ENCODE assay signal across 8 cellular contexts in the genomic region with DNA sequence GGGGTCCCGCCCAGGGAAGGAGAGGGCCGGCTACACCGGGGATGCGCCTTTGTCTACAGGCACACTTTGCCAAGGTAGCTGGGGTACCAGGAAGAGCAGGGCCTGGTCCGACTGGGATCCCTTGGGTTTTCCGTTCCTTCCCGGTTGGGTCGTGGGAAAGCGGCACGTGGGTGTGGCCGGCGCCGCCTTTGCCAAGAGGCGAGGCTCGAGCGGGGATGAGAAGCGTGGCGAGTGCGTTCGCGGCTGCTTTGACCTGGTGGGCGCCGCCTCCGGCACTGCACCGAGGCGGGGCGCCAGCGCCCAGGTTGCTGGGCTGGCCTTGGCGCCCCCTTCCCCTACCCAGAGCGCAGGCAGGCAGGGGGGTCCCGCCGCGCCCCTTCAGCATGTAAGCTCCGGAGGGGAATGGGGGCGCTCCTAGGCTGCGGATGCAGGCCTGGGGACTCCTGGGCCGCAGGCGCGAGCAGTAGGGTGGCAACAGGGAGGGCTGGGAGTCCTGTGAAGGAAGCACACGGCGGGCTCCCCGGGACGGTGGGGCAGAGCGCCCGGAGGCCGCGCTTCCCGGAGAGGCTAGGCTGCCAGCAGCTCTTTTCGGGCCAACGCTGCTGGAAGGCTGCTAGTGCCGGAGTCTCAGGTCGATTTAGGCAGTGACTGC. TPM values are rescaled to one million over a fixed set of nuclear protein-coding genes. Genes with fewer than 3 reads are reported as not detected.
DNase-seq lines count a peak whose midpoint lies in the region; ATAC-seq and TF ChIP-seq lines count a peak whose summit lies in the region.

No MANE protein-coding gene starts in this region.

- no peaks in the 10 kb centered on the region for H3K9me3 Mint-ChIP-seq in activated CD4-positive, alpha-beta T cell treated with anti-CD3 and anti-CD28 coated beads for 36 hours (ENCODE audit: low read depth)

- intact Hi-C loops in activated CD4-positive, alpha-beta T cell treated with anti-CD3 and anti-CD28 coated beads for 36 hours (cut with DNase I, micrococcal nuclease) = loop anchor here (5.0 to 10.0 kb wide), 4 partner anchors 205 to 515 kb away; no protein-coding TSS in a partner anchor
- intact Hi-C loops in breast epithelium (cut with DNase I; ENCODE audit: low total_unique reads) = no loop called here

- ATAC-seq in activated CD4-positive, alpha-beta T cell treated with anti-CD3 and anti-CD28 coated beads for 36 hours = no peak
- ATAC-seq in left lobe of liver (peak; percentile 55), thoracic aorta (ENCODE audit: insufficient number of reproducible peaks, low FRiP score, low read depth) (no peak), GM19395 (IDR thresholded peaks at IDR 0.05; ENCODE audit: unreplicated experiment) (no peak), HG03039 (IDR thresholded peaks at IDR 0.05; ENCODE audit: unreplicated experiment) (no peak)

- DNase-seq in activated CD4-positive, alpha-beta T cell treated with anti-CD3 and anti-CD28 coated beads for 36 hours = peak; percentile 23
- no peak for DNase-seq in activated CD4-positive, alpha-beta T cell treated with anti-CD3 and anti-CD28 coated beads, Interleukin-2, amount 50 U/mL, for 1 hour
- no peak for DNase-seq in breast epithelium (ENCODE audit: low spot score in 2 of 2)
- no peak for DNase-seq in left lobe of liver (ENCODE audit: low spot score)
- DNase-seq in thoracic aorta (ENCODE audit: low spot score) = no peak
- DNase-seq in NCI-H1417 (lab: John Stamatoyannopoulos, UW) = no peak

- peaks cover 10% of the 10 kb centered on the region for H3K36me3 Mint-ChIP-seq in activated CD4-positive, alpha-beta T cell treated with anti-CD3 and anti-CD28 coated beads for 36 hours (ENCODE audit: low read depth)

- peaks cover 24% of the 10 kb centered on the region for H3K27me3 Mint-ChIP-seq in activated CD4-positive, alpha-beta T cell treated with anti-CD3 and anti-CD28 coated beads for 36 hours

- CTCF ChIA-PET in activated CD4-positive, alpha-beta T cell treated with anti-CD3 and anti-CD28 coated beads for 36 hours (lab: Charles Lee) = interaction anchor here (0.5 to 1.6 kb wide), 3 partner anchors 13 to 295 kb away, joined by 4 to 5 read pairs (median 4); no protein-coding TSS in a partner anchor

- H3K4me1 ChIP-seq in breast epithelium = peaks cover 10 to 11% of the 10 kb centered on the region in 2 donors
- peaks cover 22 to 29% of the 10 kb centered on the region in 2 donors for H3K4me1 ChIP-seq in thoracic aorta (ENCODE audit: control insufficient read depth in 1 of 2, low read depth in 2 of 2)

- no peak for TF ChIP-seq POLR2A in breast epithelium (IDR thresholded peaks at IDR 0.05)

- H3K27me3 ChIP-seq in breast epithelium (peaks cover 0 to 3% of the 10 kb centered on the region in 2 donors), thoracic aorta (replicated peaks; ENCODE audit: insufficient read depth) (no peaks in the 10 kb centered on the region)

- TF ChIP-seq CTCF in breast epithelium (IDR thresholded peaks at IDR 0.05) (no peak), thoracic aorta (IDR thresholded peaks at IDR 0.05) (no peak)

- no peaks in the 10 kb centered on the region for H3K9me3 ChIP-seq in breast epithelium
- no peaks in the 10 kb centered on the region for H3K9me3 ChIP-seq in thoracic aorta

- H3K4me3 Mint-ChIP-seq in activated CD4-positive, alpha-beta T cell treated with anti-CD3 and anti-CD28 coated beads for 36 hours = peak overlapping the region; percentile 49

- H3K4me3 ChIP-seq in breast epithelium = peak overlapping the region; percentile 45 to 85 (median 63)
- peak overlapping the region; percentile 71 for H3K4me3 ChIP-seq in thoracic aorta

- no peak overlapping the region for H3K27ac Mint-ChIP-seq in activated CD4-positive, alpha-beta T cell treated with anti-CD3 and anti-CD28 coated beads for 36 hours

- H3K36me3 ChIP-seq in breast epithelium (no peaks in the 10 kb centered on the region), thoracic aorta (peaks cover 14% of the 10 kb centered on the region)

- peak overlapping the region in 1 of 2 donors; percentile 11 for H3K27ac ChIP-seq in breast epithelium
- H3K27ac ChIP-seq in thoracic aorta = no peak overlapping the region

- H3K4me1 Mint-ChIP-seq in activated CD4-positive, alpha-beta T cell treated with anti-CD3 and anti-CD28 coated beads for 36 hours = peaks cover 16% of the 10 kb centered on the region

- POLR2A ChIA-PET in activated CD4-positive, alpha-beta T cell treated with anti-CD3 and anti-CD28 coated beads for 36 hours (lab: Charles Lee) = no interaction called here

RNA-seq across cellular contexts. Expression of gene HAS3, which starts 2.0 kb away (rescaled TPM):
- total RNA-seq in activated CD4-positive, alpha-beta T cell treated with anti-CD3 and anti-CD28 coated beads for 36 hours = under 1 TPM; 0.39 to 0.42 TPM
- total RNA-seq in breast epithelium (10 to 100 TPM in 1 of 3 donors, 1 to 10 TPM in 1, under 1 TPM in 1; 0.96 to 10.5 (median 2.5) TPM), left lobe of liver (0.53 TPM), thoracic aorta (1 to 10 TPM; 1.8 to 2.7 TPM)

RNA-seq across cellular contexts. Expression of gene CHTF8, which starts 25.0 kb away (rescaled TPM):
- 100 to 1,000 TPM; 153 to 194 TPM for total RNA-seq in activated CD4-positive, alpha-beta T cell treated with anti-CD3 and anti-CD28 coated beads for 36 hours
- 10 to 100 TPM; 54.1 to 85.8 (median 71.2) TPM for total RNA-seq in breast epithelium
- total RNA-seq in left lobe of liver = 59.1 TPM
- 10 to 100 TPM; 63.7 to 99.5 TPM for total RNA-seq in thoracic aorta

RNA-seq across cellular contexts. Expression of gene UTP4, which starts 25.0 kb away (rescaled TPM):
- total RNA-seq in activated CD4-positive, alpha-beta T cell treated with anti-CD3 and anti-CD28 coated beads for 36 hours = 100 to 1,000 TPM; 102 to 119 TPM
- total RNA-seq in breast epithelium (10 to 100 TPM; 24.6 to 34.1 (median 33.9) TPM), left lobe of liver (17.6 TPM), thoracic aorta (10 to 100 TPM; 44.5 to 59.7 TPM)
